In genomic region chr17:35373532-35373983, GRCh38 we compare ENCODE assay signal across 8 cellular contexts.
DNase-seq lines count a peak whose midpoint lies in the region; ATAC-seq and TF ChIP-seq lines count a peak whose summit lies in the region.

SLFN11 (minus strand) TSS chr17:35373621; CDS start chr17:35363807, 9,814 bp downstream.

- H4K20me1 ChIP-seq in DND-41 (ENCODE audit: insufficient read depth, low read length) = peaks cover 11% of the 10 kb centered on the region

- ATAC-seq in DND-41 (ENCODE audit: insufficient read depth, low read depth) (peak; percentile 84), HG02840 (IDR thresholded peaks at IDR 0.05; ENCODE audit: low FRiP score, unreplicated experiment) (peak; percentile 63), HG03097 (IDR thresholded peaks at IDR 0.05; ENCODE audit: low FRiP score, unreplicated experiment) (no peak)

- peaks cover 52% of the 10 kb centered on the region for H3K4me1 ChIP-seq in DND-41 (ENCODE audit: insufficient read depth, low read length)
- peaks cover 11% of the 10 kb centered on the region for H3K4me1 ChIP-seq in mucosa of stomach (ENCODE audit: control insufficient read depth, insufficient read depth, low read length)

- DNase-seq in DND-41 (peak; percentile 94), NOMO-1 treated with dmso at 0.1 percent for 144 hours (lab: John Stamatoyannopoulos, UW; ENCODE audit: unreplicated experiment) (peak; percentile 71), activated T-cell treated with anti-CD3 and anti-CD28 coated beads for 48 hours (ENCODE audit: low read depth) (peak; percentile 86), epithelial cell of esophagus (ENCODE audit: low read depth) (peak; percentile 21)
- peak; percentile 98 for DNase-seq in stimulated activated CD8-positive, alpha-beta memory T cell treated with anti-CD3 and anti-CD28 coated beads, Interleukin-4, amount 100 ng/mL, for 48 hours

- no peak for TF ChIP-seq CTCF in DND-41 (IDR thresholded peaks at IDR 0.05; ENCODE audit: borderline replicate concordance, extremely low read depth, low read length, poor library complexity, severe bottlenecking)
- TF ChIP-seq CTCF in epithelial cell of esophagus (IDR thresholded peaks at IDR 0.05; ENCODE audit: insufficient read depth, low read depth, low read length, missing control alignments) = no peak

- H2AFZ ChIP-seq in DND-41 (ENCODE audit: low read depth, low read length) = peak within 1 kb of the TSS; percentile 83

- H3K9me3 ChIP-seq in DND-41 (ENCODE audit: insufficient read depth, low read length, severe bottlenecking) = no peaks in the 10 kb centered on the region
- no peaks in the 10 kb centered on the region for H3K9me3 ChIP-seq in mucosa of stomach (ENCODE audit: control insufficient read depth, low read length)

- H3K27me3 ChIP-seq in DND-41 (ENCODE audit: insufficient read depth, low read length, poor library complexity) (no peaks in the 10 kb centered on the region), mucosa of stomach (ENCODE audit: control insufficient read depth, insufficient read depth, low read length) (peaks cover 17% of the 10 kb centered on the region)

- H3K4me3 ChIP-seq in DND-41 (ENCODE audit: low read depth in 1 of 2, low read length in 2 of 2) = peak within 1 kb of the TSS; percentile 81 to 89
- peak within 1 kb of the TSS; percentile 44 for H3K4me3 ChIP-seq in epithelial cell of esophagus (ENCODE audit: low read length)
- peak within 1 kb of the TSS; percentile 94 for H3K4me3 ChIP-seq in mucosa of stomach (ENCODE audit: low read length)

- peak within 1 kb of the TSS; percentile 97 for H3K27ac ChIP-seq in DND-41 (ENCODE audit: low read length)

- peaks cover 64% of the 10 kb centered on the region for H3K79me2 ChIP-seq in DND-41 (ENCODE audit: insufficient read depth, low read length)

- peak within 1 kb of the TSS; percentile 94 for H3K9ac ChIP-seq in DND-41 (ENCODE audit: low read depth, low read length)
- peak within 1 kb of the TSS; percentile 87 for H3K9ac ChIP-seq in mucosa of stomach (ENCODE audit: low read length)

- H3K4me2 ChIP-seq in DND-41 (ENCODE audit: insufficient read depth, low read length) = peak within 1 kb of the TSS; percentile 77

- H3K36me3 ChIP-seq in DND-41 (ENCODE audit: insufficient read depth, low read length) (peaks cover 16% of the 10 kb centered on the region), mucosa of stomach (ENCODE audit: control insufficient read depth, insufficient read depth, low read length) (no peaks in the 10 kb centered on the region)

Comparison
In these comparisons a context has a peak if more than half of its experiments do, and no peak if none do; other contexts are left out.
1. DNase-seq: peak in every context shown above with its lines; median percentile 98 in stimulated activated CD8-positive, alpha-beta memory T cell treated with anti-CD3 and anti-CD28 coated beads, Interleukin-4, amount 100 ng/mL, for 48 hours; 94 in DND-41; 86 in activated T-cell treated with anti-CD3 and anti-CD28 coated beads for 48 hours; 71 in NOMO-1 treated with dmso at 0.1 percent for 144 hours; 21 in epithelial cell of esophagus.
2. H3K4me3 ChIP-seq: peak in every context shown above with its lines; median percentile 94 in mucosa of stomach; 85 in DND-41; 44 in epithelial cell of esophagus.